In genomic region chr1:29282135-29282923, GRCh38 we compare ENCODE assay signal across 1 cellular context.
TF ChIP-seq lines count a peak whose summit lies in the region.

No MANE protein-coding gene starts in this region.

TF ChIP-seq in WTC11, 78 proteins besides CTCF, POLR2A, EP300 and RAD21 (continued from another document):
- TF ChIP-seq PREB (CRISPR knock-in tag; IDR thresholded peaks at IDR 0.05; ENCODE audit: borderline replicate concordance) (no peak), JAZF1 (CRISPR knock-in tag; IDR thresholded peaks at IDR 0.05) (no peak), TP53 (CRISPR knock-in tag; IDR thresholded peaks at IDR 0.05) (no peak), NR1H2 (CRISPR knock-in tag; IDR thresholded peaks at IDR 0.05) (no peak), ERG (CRISPR knock-in tag; IDR thresholded peaks at IDR 0.05) (no peak), ZBTB43 (CRISPR knock-in tag; IDR thresholded peaks at IDR 0.05) (no peak), ZNF423 (CRISPR knock-in tag; IDR thresholded peaks at IDR 0.05) (no peak), GTF2I (CRISPR knock-in tag; conservative IDR thresholded peaks at IDR 0.05) (no peak), ESRRA (CRISPR knock-in tag; IDR thresholded peaks at IDR 0.05; ENCODE audit: borderline replicate concordance) (no peak), ZNF671 (CRISPR knock-in tag; IDR thresholded peaks at IDR 0.05) (no peak), FOXJ3 (CRISPR knock-in tag; IDR thresholded peaks at IDR 0.05; ENCODE audit: borderline replicate concordance) (no peak), PRDM15 (CRISPR knock-in tag; IDR thresholded peaks at IDR 0.05) (no peak), TEAD4 (CRISPR knock-in tag; IDR thresholded peaks at IDR 0.05) (no peak), CBFB (CRISPR knock-in tag; IDR thresholded peaks at IDR 0.05; ENCODE audit: low read depth) (no peak)
- TF ChIP-seq, protein P1, sequence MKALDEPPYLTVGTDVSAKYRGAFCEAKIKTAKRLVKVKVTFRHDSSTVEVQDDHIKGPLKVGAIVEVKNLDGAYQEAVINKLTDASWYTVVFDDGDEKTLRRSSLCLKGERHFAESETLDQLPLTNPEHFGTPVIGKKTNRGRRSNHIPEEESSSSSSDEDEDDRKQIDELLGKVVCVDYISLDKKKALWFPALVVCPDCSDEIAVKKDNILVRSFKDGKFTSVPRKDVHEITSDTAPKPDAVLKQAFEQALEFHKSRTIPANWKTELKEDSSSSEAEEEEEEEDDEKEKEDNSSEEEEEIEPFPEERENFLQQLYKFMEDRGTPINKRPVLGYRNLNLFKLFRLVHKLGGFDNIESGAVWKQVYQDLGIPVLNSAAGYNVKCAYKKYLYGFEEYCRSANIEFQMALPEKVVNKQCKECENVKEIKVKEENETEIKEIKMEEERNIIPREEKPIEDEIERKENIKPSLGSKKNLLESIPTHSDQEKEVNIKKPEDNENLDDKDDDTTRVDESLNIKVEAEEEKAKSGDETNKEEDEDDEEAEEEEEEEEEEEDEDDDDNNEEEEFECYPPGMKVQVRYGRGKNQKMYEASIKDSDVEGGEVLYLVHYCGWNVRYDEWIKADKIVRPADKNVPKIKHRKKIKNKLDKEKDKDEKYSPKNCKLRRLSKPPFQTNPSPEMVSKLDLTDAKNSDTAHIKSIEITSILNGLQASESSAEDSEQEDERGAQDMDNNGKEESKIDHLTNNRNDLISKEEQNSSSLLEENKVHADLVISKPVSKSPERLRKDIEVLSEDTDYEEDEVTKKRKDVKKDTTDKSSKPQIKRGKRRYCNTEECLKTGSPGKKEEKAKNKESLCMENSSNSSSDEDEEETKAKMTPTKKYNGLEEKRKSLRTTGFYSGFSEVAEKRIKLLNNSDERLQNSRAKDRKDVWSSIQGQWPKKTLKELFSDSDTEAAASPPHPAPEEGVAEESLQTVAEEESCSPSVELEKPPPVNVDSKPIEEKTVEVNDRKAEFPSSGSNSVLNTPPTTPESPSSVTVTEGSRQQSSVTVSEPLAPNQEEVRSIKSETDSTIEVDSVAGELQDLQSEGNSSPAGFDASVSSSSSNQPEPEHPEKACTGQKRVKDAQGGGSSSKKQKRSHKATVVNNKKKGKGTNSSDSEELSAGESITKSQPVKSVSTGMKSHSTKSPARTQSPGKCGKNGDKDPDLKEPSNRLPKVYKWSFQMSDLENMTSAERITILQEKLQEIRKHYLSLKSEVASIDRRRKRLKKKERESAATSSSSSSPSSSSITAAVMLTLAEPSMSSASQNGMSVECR (CRISPR knock-in tag; IDR thresholded peaks at IDR 0.05; ENCODE audit: borderline replicate concordance), result no peak
